14 cellular contexts compared by ENCODE assay signal in genomic region chr11:122663056-122663740, GRCh38. TPM values are rescaled to one million over a fixed set of nuclear protein-coding genes. Genes with fewer than 3 reads are reported as not detected.
DNase-seq lines count a peak whose midpoint lies in the region; ATAC-seq and TF ChIP-seq lines count a peak whose summit lies in the region.
"Had no signal": no experiment of that assay in that cellular context is flagged by ENCODE, and none has a peak within 500 bp of the region (broad histone marks: within the 10 kb centered on the region; RNA-seq: fewer than 3 reads in every experiment).

No MANE protein-coding gene starts in this region.

- ATAC-seq in naive thymus-derived CD8-positive, alpha-beta T cell: no peak
- ATAC-seq: GM23338 had no signal

- H3K4me3 ChIP-seq in PC-9: no peak overlapping the region
- H3K4me3 ChIP-seq: GM23338 had no signal

- peak; percentile 15 for DNase-seq in NCI-H82 (lab: John Stamatoyannopoulos, UW)
- no peak for DNase-seq in NCI-H82 treated with DMSO at 0.1 percent for 48 hours (lab: John Stamatoyannopoulos, UW; ENCODE audit: unreplicated experiment)
- no peak for DNase-seq in PC-9
- DNase-seq in naive thymus-derived CD8-positive, alpha-beta T cell: no peak
- no peak for DNase-seq in kidney tubule cell (ENCODE audit: low spot score)
- no peak for DNase-seq in CD1c-positive myeloid dendritic cell (ENCODE audit: extremely low spot score)
- no peak for DNase-seq in NCI-H524 treated with DMSO at 0.1 percent for 48 hours (lab: John Stamatoyannopoulos, UW)
- DNase-seq in posterior vena cava (ENCODE audit: low spot score): no peak
- DNase-seq: 8988T, NCI-H1694, NCI-H2107, NCI-H748 treated with DMSO at 0.1 percent for 48 hours, SIG-M5 had no signal

- no peak for TF ChIP-seq CTCF in PC-9 (conservative IDR thresholded peaks at IDR 0.05)

- H3K9me3 ChIP-seq in PC-9 (ENCODE audit: insufficient read depth, low read depth): no peaks in the 10 kb centered on the region

- CTCF ChIA-PET in PC-9 (lab: Charles Lee): interaction anchor here (0.6 kb wide), 1 partner anchor 200 kb away, joined by 6 read pairs; no protein-coding TSS in a partner anchor

- peaks cover 95% of the 10 kb centered on the region for H3K4me1 ChIP-seq in PC-9 (replicated peaks; ENCODE audit: insufficient read depth)

- intact Hi-C loops in PC-9 (cut with micrococcal nuclease; ENCODE audit: unreplicated experiment): no loop called here
- intact Hi-C loops in posterior vena cava (cut with DNase I): no loop called here

- no peaks in the 10 kb centered on the region for H3K9me2 ChIP-seq in PC-9 (ENCODE audit: insufficient read depth)

- peak overlapping the region in 3 of 10 donors; percentile 45 to 57 (median 56) for H3K4me3 Mint-ChIP-seq in naive thymus-derived CD8-positive, alpha-beta T cell
- H3K4me3 Mint-ChIP-seq: GM23338 had no signal

- H3K4me1 Mint-ChIP-seq in naive thymus-derived CD8-positive, alpha-beta T cell: peaks cover 41 to 94% (median 88%) of the 10 kb centered on the region in 4 donors
- H3K4me1 Mint-ChIP-seq: GM23338 had no signal

- H3K27me3 Mint-ChIP-seq in naive thymus-derived CD8-positive, alpha-beta T cell: no peaks in the 10 kb centered on the region

- H3K36me3 ChIP-seq in PC-9 (ENCODE audit: low read depth): peaks cover 44% of the 10 kb centered on the region

- H3K9me3 Mint-ChIP-seq in naive thymus-derived CD8-positive, alpha-beta T cell: no peaks in the 10 kb centered on the region

- H3K27ac ChIP-seq in PC-9: peak overlapping the region; percentile 2; the same call in 1 of the 2 replicates

- POLR2A ChIA-PET in PC-9 (lab: Charles Lee; ENCODE audit: unreplicated experiment): no interaction called here
- POLR2A ChIA-PET in naive thymus-derived CD8-positive, alpha-beta T cell (lab: Charles Lee): interaction anchor here (1.0 to 1.5 kb wide), 6 partner anchors 12 to 85 kb away, joined by 3 to 7 read pairs (median 4); no protein-coding TSS in a partner anchor

- peaks cover 0 to 31% (median 1%) of the 10 kb centered on the region in 3 donors for H3K36me3 Mint-ChIP-seq in naive thymus-derived CD8-positive, alpha-beta T cell

- no peak overlapping the region for H3K4me2 ChIP-seq in PC-9
- H3K4me2 ChIP-seq: GM23338 had no signal

- no peaks in the 10 kb centered on the region for H3K27me3 ChIP-seq in PC-9 (ENCODE audit: insufficient read depth, low read depth)

- H3K79me2 ChIP-seq in PC-9 (ENCODE audit: low read depth): peaks cover 99% of the 10 kb centered on the region

- no peak overlapping the region for H2AFZ ChIP-seq in PC-9
- H2AFZ ChIP-seq: GM23338 had no signal

- no TSS peak for BruUV-seq in PC-9 (replicated peaks; lab: Mats Ljungman, UMichigan)

- no peaks in the 10 kb centered on the region for H4K20me1 ChIP-seq in PC-9 (ENCODE audit: insufficient read depth)

- peaks cover 77% of the 10 kb centered on the region for H3F3A ChIP-seq in PC-9 (ENCODE audit: insufficient read depth, low read depth)

- H3K27ac Mint-ChIP-seq in naive thymus-derived CD8-positive, alpha-beta T cell: peak overlapping the region; percentile 20 to 92 (median 78)
- H3K27ac Mint-ChIP-seq: GM23338 had no signal

RNA-seq across cellular contexts. Expression of gene UBASH3B, which starts 7.7 kb away (rescaled TPM):
- 80.3 and 81.9 TPM in 2 replicates for total RNA-seq in PC-9 (2021)
- total RNA-seq in naive thymus-derived CD8-positive, alpha-beta T cell: 10 to 100 TPM; 33.7 to 35.2 TPM
- 10 to 100 TPM in 1 of 3 donors, 1 to 10 TPM in 2; 6.8 to 12.8 (median 7.1) TPM for polyA plus RNA-seq in naive thymus-derived CD8-positive, alpha-beta T cell
- total RNA-seq in posterior vena cava: 10 to 100 TPM; 13.0 to 23.6 TPM
